8 cellular contexts compared by ENCODE assay signal in the genomic region with DNA sequence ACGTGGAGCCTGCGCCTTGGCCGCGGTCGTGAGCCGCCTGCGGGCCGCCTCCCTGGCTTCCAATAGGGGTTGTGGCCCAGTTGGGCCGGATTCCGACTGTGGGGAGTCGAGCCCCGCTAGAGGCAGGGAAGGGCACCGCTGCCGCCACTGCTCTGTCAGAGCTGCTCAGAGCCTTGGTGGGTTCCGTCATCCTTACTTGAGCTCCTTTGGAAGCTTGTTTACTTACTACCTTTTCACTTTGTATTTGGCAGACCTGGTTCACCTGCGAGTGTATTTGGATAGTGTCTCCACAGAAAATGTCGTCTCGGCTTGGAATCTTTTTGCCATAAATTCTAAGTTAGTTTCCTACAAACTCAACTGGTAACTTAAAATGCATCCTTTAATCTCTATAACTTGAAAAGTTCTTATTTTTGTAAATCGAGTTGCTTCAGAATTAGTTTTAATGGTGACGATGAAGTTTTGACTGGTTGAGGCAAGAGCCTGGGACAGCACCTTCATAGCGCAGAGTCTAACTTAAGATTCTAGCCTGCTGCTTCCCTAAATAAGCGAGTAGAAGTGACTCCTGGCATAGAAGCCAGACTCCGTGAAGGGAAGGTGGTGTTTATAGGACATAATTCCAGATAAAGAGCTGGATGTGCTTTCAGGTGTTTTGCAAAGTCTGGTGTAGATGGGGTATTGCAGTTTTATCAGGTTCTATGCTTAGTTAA. TPM values are rescaled to one million over a fixed set of nuclear protein-coding genes. Genes with fewer than 3 reads are reported as not detected.
DNase-seq lines count a peak whose midpoint lies in the region; ATAC-seq and TF ChIP-seq lines count a peak whose summit lies in the region.

No MANE protein-coding gene starts in this region.

- H3K4me1 ChIP-seq in iPS DF 6.9 (ENCODE audit: control insufficient read depth, insufficient read depth, low read length) = peaks cover 6% of the 10 kb centered on the region
- H3K4me1 ChIP-seq in smooth muscle cell (ENCODE audit: low read depth) = peaks cover 28% of the 10 kb centered on the region

- peak overlapping the region; percentile 90 for H2AFZ ChIP-seq in smooth muscle cell (ENCODE audit: low read depth)

- CTCF ChIA-PET in activated CD4-positive, alpha-beta memory T cell treated with anti-CD3 and anti-CD28 coated beads for 36 hours (lab: Charles Lee) = interaction anchor here (0.6 to 2.0 kb wide), 5 partner anchors 22 to 1706 kb away, joined by 3 to 15 read pairs (median 9); a partner anchor contains a TSS

- peak overlapping the region; percentile 83 for H3K9ac ChIP-seq in smooth muscle cell (ENCODE audit: low read depth)

- no peaks in the 10 kb centered on the region for H3K9me3 ChIP-seq in iPS DF 6.9 (ENCODE audit: control insufficient read depth, insufficient read depth, low read length)
- no peaks in the 10 kb centered on the region for H3K9me3 ChIP-seq in smooth muscle cell (replicated peaks; ENCODE audit: low read depth)

- H3K27me3 ChIP-seq in iPS DF 6.9 (ENCODE audit: control insufficient read depth, insufficient read depth, low read length) = no peaks in the 10 kb centered on the region
- no peaks in the 10 kb centered on the region for H3K27me3 ChIP-seq in smooth muscle cell (ENCODE audit: low read depth)

- peaks cover 24% of the 10 kb centered on the region for H3K4me1 Mint-ChIP-seq in activated CD4-positive, alpha-beta memory T cell treated with anti-CD3 and anti-CD28 coated beads for 36 hours (ENCODE audit: low read depth)

- peaks cover 13% of the 10 kb centered on the region for H4K20me1 ChIP-seq in smooth muscle cell (ENCODE audit: low read depth)

- DNase-seq in AG08396 (ENCODE audit: low spot score) (peak; percentile 12), iPS DF 6.9 (ENCODE audit: low read depth, low spot score) (no peak), smooth muscle cell (lab: John Stamatoyannopoulos, UW; ENCODE audit: unreplicated experiment) (no peak), NCI-H187 (lab: John Stamatoyannopoulos, UW) (no peak), NCI-H128 (lab: John Stamatoyannopoulos, UW; ENCODE audit: unreplicated experiment) (no peak)
- no peak for DNase-seq in activated CD4-positive, alpha-beta memory T cell treated with anti-CD3 and anti-CD28 coated beads for 36 hours

- ATAC-seq in GM18873 (IDR thresholded peaks at IDR 0.05; ENCODE audit: low FRiP score, unreplicated experiment) (peak; percentile 24), HG03196 (IDR thresholded peaks at IDR 0.05; ENCODE audit: unreplicated experiment) (peak; percentile 23)

- H3K9me3 Mint-ChIP-seq in activated CD4-positive, alpha-beta memory T cell treated with anti-CD3 and anti-CD28 coated beads for 36 hours = no peaks in the 10 kb centered on the region

- H3K27ac ChIP-seq in iPS DF 6.9 (ENCODE audit: low read length) (no peak overlapping the region), smooth muscle cell (ENCODE audit: low read depth) (peak overlapping the region; percentile 82)

- H3K27ac Mint-ChIP-seq in activated CD4-positive, alpha-beta memory T cell treated with anti-CD3 and anti-CD28 coated beads for 36 hours = peak overlapping the region; percentile 87

- peak overlapping the region; percentile 91 for H3K4me3 Mint-ChIP-seq in activated CD4-positive, alpha-beta memory T cell treated with anti-CD3 and anti-CD28 coated beads for 36 hours

- H3K4me2 ChIP-seq in smooth muscle cell = peak overlapping the region; percentile 93

- no peaks in the 10 kb centered on the region for H3K27me3 Mint-ChIP-seq in activated CD4-positive, alpha-beta memory T cell treated with anti-CD3 and anti-CD28 coated beads for 36 hours

- H3K79me2 ChIP-seq in smooth muscle cell (ENCODE audit: low read depth) = peaks cover 49% of the 10 kb centered on the region

- TF ChIP-seq CTCF in smooth muscle cell (IDR thresholded peaks at IDR 0.05; ENCODE audit: borderline replicate concordance, insufficient read depth, poor library complexity, severe bottlenecking) = no peak

- H3F3A ChIP-seq in smooth muscle cell (ENCODE audit: low read depth) = peaks cover 22% of the 10 kb centered on the region

- no CpG with 5 or more reads among the region's 23 CpGs for WGBS in iPS DF 6.9 (ENCODE audit: insufficient coverage, insufficient read length)
- 2% methylated on average over 23 of the region's 23 CpGs for WGBS in smooth muscle cell (ENCODE audit: low lambda C conversion rate)

- H3K36me3 ChIP-seq in iPS DF 6.9 (ENCODE audit: control insufficient read depth, insufficient read depth, low read length) = no peaks in the 10 kb centered on the region
- no peaks in the 10 kb centered on the region for H3K36me3 ChIP-seq in smooth muscle cell (ENCODE audit: low read depth)

- H3K36me3 Mint-ChIP-seq in activated CD4-positive, alpha-beta memory T cell treated with anti-CD3 and anti-CD28 coated beads for 36 hours = no peaks in the 10 kb centered on the region

- POLR2A ChIA-PET in activated CD4-positive, alpha-beta memory T cell treated with anti-CD3 and anti-CD28 coated beads for 36 hours (lab: Charles Lee) = interaction anchor here (0.6 to 2.5 kb wide), 7 partner anchors 42 to 377 kb away, joined by 3 to 15 read pairs (median 6); a partner anchor contains a TSS

- H3K4me3 ChIP-seq in iPS DF 6.9 (ENCODE audit: low read length) = peak overlapping the region; percentile 72
- H3K4me3 ChIP-seq in smooth muscle cell = peak overlapping the region; percentile 91

- intact Hi-C loops in activated CD4-positive, alpha-beta memory T cell treated with anti-CD3 and anti-CD28 coated beads for 36 hours (cut with micrococcal nuclease) = loop anchor here (1.0 to 2.0 kb wide), 4 partner anchors 59 to 331 kb away; a partner anchor contains a TSS

RNA-seq across cellular contexts. Expression of a gene that starts 0.8 kb away (rescaled TPM):
- 1 to 10 TPM; 9.4 to 9.6 TPM for total RNA-seq in activated CD4-positive, alpha-beta memory T cell treated with anti-CD3 and anti-CD28 coated beads for 36 hours
- total RNA-seq in smooth muscle cell = 61.6 and 65.2 TPM in 2 replicates
- 32.1 and 53.0 TPM in 2 replicates for polyA plus RNA-seq in smooth muscle cell

RNA-seq across cellular contexts. Expression of a gene that starts 41.7 kb away (rescaled TPM):
- 10 to 100 TPM; 12.0 to 12.8 TPM for total RNA-seq in activated CD4-positive, alpha-beta memory T cell treated with anti-CD3 and anti-CD28 coated beads for 36 hours
- total RNA-seq in smooth muscle cell = 3.9 TPM in 2 replicates
- polyA plus RNA-seq in smooth muscle cell = 4.5 and 4.6 TPM in 2 replicates

RNA-seq across cellular contexts. Expression of a gene that starts 48.6 kb away (rescaled TPM):
- total RNA-seq in activated CD4-positive, alpha-beta memory T cell treated with anti-CD3 and anti-CD28 coated beads for 36 hours = 1 to 10 TPM; 2.4 to 2.6 TPM
- 10.9 and 16.1 TPM in 2 replicates for total RNA-seq in smooth muscle cell
- polyA plus RNA-seq in smooth muscle cell = 19.3 and 21.6 TPM in 2 replicates

RNA-seq across cellular contexts. Expression of a gene that starts 58.6 kb away (rescaled TPM):
- 10 to 100 TPM in 1 of 2 experiments, 1 to 10 TPM in 1; 9.5 to 10.9 TPM for total RNA-seq in activated CD4-positive, alpha-beta memory T cell treated with anti-CD3 and anti-CD28 coated beads for 36 hours
- total RNA-seq in smooth muscle cell = 4.3 and 11.0 TPM in 2 replicates
- 12.8 and 13.6 TPM in 2 replicates for polyA plus RNA-seq in smooth muscle cell

RNA-seq across cellular contexts. Expression of a gene that starts 59.1 kb away (rescaled TPM):
- 100 to 1,000 TPM; 497 to 514 TPM for total RNA-seq in activated CD4-positive, alpha-beta memory T cell treated with anti-CD3 and anti-CD28 coated beads for 36 hours
- 530 and 556 TPM in 2 replicates for total RNA-seq in smooth muscle cell
- 440 and 447 TPM in 2 replicates for polyA plus RNA-seq in smooth muscle cell
